ENCODE assay signal across 19 cellular contexts in genomic region chr12:113837059-113837458, GRCh38.
"Had no signal": no experiment of that assay in that cellular context is flagged by ENCODE, and none has a peak within 500 bp of the region (broad histone marks: within the 10 kb centered on the region; RNA-seq: fewer than 3 reads in every experiment).

No MANE protein-coding gene starts in this region.

- DNase-seq: activated CD4-positive, alpha-beta T cell treated with anti-CD3 and anti-CD28 coated beads for 1 hour; activated CD4-positive, alpha-beta T cell treated with anti-CD3 and anti-CD28 coated beads, Interleukin-2, amount 50 U/mL, for 48 hours; activated CD8-positive, alpha-beta memory T cell treated with anti-CD3 and anti-CD28 coated beads, Interleukin-2, amount 10 ng/mL, durations not matched to agents 7 days and 5 days; activated effector memory CD4-positive, alpha-beta T cell treated with Interleukin-2 at 50 U/mL for 16 hours; activated T-cell treated with anti-CD3 and anti-CD28 coated beads, Interleukin-2, amount 50 U/mL, for 24 hours; esophagus squamous epithelium; hippocampal formation; kidney glomerular epithelial cell; naive thymus-derived CD4-positive, alpha-beta T cell; occipital lobe; psoas muscle; stimulated activated CD4-positive, alpha-beta T cell treated with anti-CD3 and anti-CD28 coated beads, Interleukin-2, amount 100 ng/mL, for 48 hours; stimulated activated naive CD8-positive, alpha-beta T cell treated with anti-CD3 and anti-CD28 coated beads, Interleukin-15, Interleukin-2, amounts not matched to agents 100 U/mL and 50 U/mL, for 24 hours; T-cell; T1000; upper lobe of right lung had no signal

- H3K27ac Mint-ChIP-seq: activated CD8-positive, alpha-beta memory T cell treated with anti-CD3 and anti-CD28 coated beads, Interleukin-2, amount 10 ng/mL, durations not matched to agents 7 days and 5 days; activated naive CD4-positive, alpha-beta T cell treated with anti-CD3 and anti-CD28 coated beads, Interleukin-2, amount 50 U/mL, for 24 hours; activated T-cell treated with anti-CD3 and anti-CD28 coated beads, Interleukin-2, amount 50 U/mL, for 24 hours; naive thymus-derived CD4-positive, alpha-beta T cell; T-cell had no signal

- H3K27me3 Mint-ChIP-seq: activated CD8-positive, alpha-beta memory T cell treated with anti-CD3 and anti-CD28 coated beads, Interleukin-2, amount 10 ng/mL, durations not matched to agents 7 days and 5 days; activated naive CD4-positive, alpha-beta T cell treated with anti-CD3 and anti-CD28 coated beads, Interleukin-2, amount 50 U/mL, for 24 hours; activated T-cell treated with anti-CD3 and anti-CD28 coated beads, Interleukin-2, amount 50 U/mL, for 24 hours; naive thymus-derived CD4-positive, alpha-beta T cell; T-cell had no signal

- ATAC-seq: activated CD8-positive, alpha-beta memory T cell treated with anti-CD3 and anti-CD28 coated beads, Interleukin-2, amount 10 ng/mL, durations not matched to agents 7 days and 5 days; naive thymus-derived CD4-positive, alpha-beta T cell; psoas muscle; sciatic nerve; stimulated activated naive CD8-positive, alpha-beta T cell treated with anti-CD3 and anti-CD28 coated beads, Interleukin-15, Interleukin-2, amounts not matched to agents 100 U/mL and 50 U/mL, for 24 hours; T-cell; upper lobe of right lung had no signal

- H3K4me3 ChIP-seq: esophagus squamous epithelium, psoas muscle, suprapubic skin, upper lobe of right lung had no signal

- H3K4me3 Mint-ChIP-seq: activated CD8-positive, alpha-beta memory T cell treated with anti-CD3 and anti-CD28 coated beads, Interleukin-2, amount 10 ng/mL, durations not matched to agents 7 days and 5 days; activated naive CD4-positive, alpha-beta T cell treated with anti-CD3 and anti-CD28 coated beads, Interleukin-2, amount 50 U/mL, for 24 hours; activated T-cell treated with anti-CD3 and anti-CD28 coated beads, Interleukin-2, amount 50 U/mL, for 24 hours; naive thymus-derived CD4-positive, alpha-beta T cell; T-cell had no signal

- H3K4me1 Mint-ChIP-seq: activated CD8-positive, alpha-beta memory T cell treated with anti-CD3 and anti-CD28 coated beads, Interleukin-2, amount 10 ng/mL, durations not matched to agents 7 days and 5 days; activated naive CD4-positive, alpha-beta T cell treated with anti-CD3 and anti-CD28 coated beads, Interleukin-2, amount 50 U/mL, for 24 hours had no signal

- H3K36me3 Mint-ChIP-seq: activated CD8-positive, alpha-beta memory T cell treated with anti-CD3 and anti-CD28 coated beads, Interleukin-2, amount 10 ng/mL, durations not matched to agents 7 days and 5 days had no signal

- H3K9me3 Mint-ChIP-seq: activated naive CD4-positive, alpha-beta T cell treated with anti-CD3 and anti-CD28 coated beads, Interleukin-2, amount 50 U/mL, for 24 hours; activated T-cell treated with anti-CD3 and anti-CD28 coated beads, Interleukin-2, amount 50 U/mL, for 24 hours; naive thymus-derived CD4-positive, alpha-beta T cell; T-cell had no signal
